1 cellular context compared by ENCODE assay signal in the genomic region with DNA sequence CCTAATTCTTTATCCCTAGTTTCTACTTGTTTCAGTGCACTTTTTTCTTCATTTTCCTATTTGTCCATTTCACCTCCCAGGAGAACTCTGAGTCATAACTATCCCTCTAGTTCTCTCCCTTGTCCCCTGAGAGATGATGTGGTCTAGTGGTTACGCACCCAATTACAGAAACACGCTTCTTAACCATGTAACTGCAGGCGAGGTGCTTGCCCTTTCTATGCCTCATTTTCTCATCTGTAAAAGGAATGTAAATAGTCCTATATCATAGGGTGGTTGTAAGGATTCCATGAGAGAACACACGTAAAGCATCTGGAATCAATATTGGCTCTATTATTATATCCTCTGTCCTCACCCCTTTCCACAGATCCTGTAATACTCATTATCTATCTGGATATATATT.
A peak's percentile ranks its signal among the peaks of the same experiment; 100 is the strongest.
TF ChIP-seq lines count a peak whose summit lies in the region.

No MANE protein-coding gene starts in this region.

TF ChIP-seq in GM12878, 131 proteins besides CTCF, POLR2A, EP300 and RAD21:
- TF ChIP-seq, protein P1, sequence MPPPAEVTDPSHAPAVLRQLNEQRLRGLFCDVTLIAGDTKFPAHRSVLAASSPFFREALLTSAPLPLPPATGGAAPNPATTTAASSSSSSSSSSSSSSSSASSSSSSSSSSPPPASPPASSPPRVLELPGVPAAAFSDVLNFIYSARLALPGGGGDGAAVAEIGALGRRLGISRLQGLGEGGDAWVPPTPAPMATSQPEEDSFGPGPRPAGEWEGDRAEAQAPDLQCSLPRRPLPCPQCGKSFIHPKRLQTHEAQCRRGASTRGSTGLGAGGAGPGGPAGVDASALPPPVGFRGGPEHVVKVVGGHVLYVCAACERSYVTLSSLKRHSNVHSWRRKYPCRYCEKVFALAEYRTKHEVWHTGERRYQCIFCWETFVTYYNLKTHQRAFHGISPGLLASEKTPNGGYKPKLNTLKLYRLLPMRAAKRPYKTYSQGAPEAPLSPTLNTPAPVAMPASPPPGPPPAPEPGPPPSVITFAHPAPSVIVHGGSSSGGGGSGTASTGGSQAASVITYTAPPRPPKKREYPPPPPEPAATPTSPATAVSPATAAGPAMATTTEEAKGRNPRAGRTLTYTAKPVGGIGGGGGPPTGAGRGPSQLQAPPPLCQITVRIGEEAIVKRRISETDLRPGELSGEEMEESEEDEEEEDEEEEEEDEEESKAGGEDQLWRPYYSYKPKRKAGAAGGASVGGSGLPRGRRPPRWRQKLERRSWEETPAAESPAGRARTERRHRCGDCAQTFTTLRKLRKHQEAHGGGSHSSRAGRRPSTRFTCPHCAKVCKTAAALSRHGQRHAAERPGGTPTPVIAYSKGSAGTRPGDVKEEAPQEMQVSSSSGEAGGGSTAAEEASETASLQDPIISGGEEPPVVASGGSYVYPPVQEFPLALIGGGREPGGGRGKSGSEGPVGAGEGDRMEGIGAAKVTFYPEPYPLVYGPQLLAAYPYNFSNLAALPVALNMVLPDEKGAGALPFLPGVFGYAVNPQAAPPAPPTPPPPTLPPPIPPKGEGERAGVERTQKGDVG (CRISPR knock-in tag; IDR thresholded peaks at IDR 0.05), result no peak
- TF ChIP-seq, protein P2, sequence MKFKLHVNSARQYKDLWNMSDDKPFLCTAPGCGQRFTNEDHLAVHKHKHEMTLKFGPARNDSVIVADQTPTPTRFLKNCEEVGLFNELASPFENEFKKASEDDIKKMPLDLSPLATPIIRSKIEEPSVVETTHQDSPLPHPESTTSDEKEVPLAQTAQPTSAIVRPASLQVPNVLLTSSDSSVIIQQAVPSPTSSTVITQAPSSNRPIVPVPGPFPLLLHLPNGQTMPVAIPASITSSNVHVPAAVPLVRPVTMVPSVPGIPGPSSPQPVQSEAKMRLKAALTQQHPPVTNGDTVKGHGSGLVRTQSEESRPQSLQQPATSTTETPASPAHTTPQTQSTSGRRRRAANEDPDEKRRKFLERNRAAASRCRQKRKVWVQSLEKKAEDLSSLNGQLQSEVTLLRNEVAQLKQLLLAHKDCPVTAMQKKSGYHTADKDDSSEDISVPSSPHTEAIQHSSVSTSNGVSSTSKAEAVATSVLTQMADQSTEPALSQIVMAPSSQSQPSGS (IDR thresholded peaks at IDR 0.05; ENCODE audit: low read length), result 0 out of 2 replicates have a peak, but pooled peaks have one; percentile 16
- no peak for TF ChIP-seq TBL1XR1 (IDR thresholded peaks at IDR 0.05; ENCODE audit: low read depth, low read length)
- TF ChIP-seq RELA (IDR thresholded peaks at IDR 0.05; ENCODE audit: borderline replicate concordance, partially characterized antibody), result no peak
- peak; percentile 36 for TF ChIP-seq JUNB (IDR thresholded peaks at IDR 0.05)
- TF ChIP-seq BCL11A (IDR thresholded peaks at IDR 0.05; ENCODE audit: low read depth, low read length), result peak; percentile 60
- 0 out of 2 replicates have a peak, but pooled peaks have one; percentile 21 for TF ChIP-seq IRF4 (IDR thresholded peaks at IDR 0.05; ENCODE audit: low read depth, low read length)
- peak; percentile 33; the same call in 1 of the 2 replicates for TF ChIP-seq NFIC (IDR thresholded peaks at IDR 0.05; ENCODE audit: low read depth, low read length)
- 0 out of 2 replicates have a peak, but pooled peaks have one; percentile 24 for TF ChIP-seq MTA2 (IDR thresholded peaks at IDR 0.05; ENCODE audit: low read depth)
- peak; percentile 55 for TF ChIP-seq IKZF1 (conservative IDR thresholded peaks at IDR 0.05)
- TF ChIP-seq RUNX3 (IDR thresholded peaks at IDR 0.05; ENCODE audit: low read length), result peak; percentile 83
- TF ChIP-seq, protein P3, sequence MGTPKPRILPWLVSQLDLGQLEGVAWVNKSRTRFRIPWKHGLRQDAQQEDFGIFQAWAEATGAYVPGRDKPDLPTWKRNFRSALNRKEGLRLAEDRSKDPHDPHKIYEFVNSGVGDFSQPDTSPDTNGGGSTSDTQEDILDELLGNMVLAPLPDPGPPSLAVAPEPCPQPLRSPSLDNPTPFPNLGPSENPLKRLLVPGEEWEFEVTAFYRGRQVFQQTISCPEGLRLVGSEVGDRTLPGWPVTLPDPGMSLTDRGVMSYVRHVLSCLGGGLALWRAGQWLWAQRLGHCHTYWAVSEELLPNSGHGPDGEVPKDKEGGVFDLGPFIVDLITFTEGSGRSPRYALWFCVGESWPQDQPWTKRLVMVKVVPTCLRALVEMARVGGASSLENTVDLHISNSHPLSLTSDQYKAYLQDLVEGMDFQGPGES (IDR thresholded peaks at IDR 0.05), result no peak
- TF ChIP-seq MEF2B (IDR thresholded peaks at IDR 0.05; ENCODE audit: partially characterized antibody, poor library complexity, severe bottlenecking), result peak; percentile 77
- TF ChIP-seq IKZF2 (IDR thresholded peaks at IDR 0.05), result peak; percentile 63 to 71
- TF ChIP-seq, protein P4, sequence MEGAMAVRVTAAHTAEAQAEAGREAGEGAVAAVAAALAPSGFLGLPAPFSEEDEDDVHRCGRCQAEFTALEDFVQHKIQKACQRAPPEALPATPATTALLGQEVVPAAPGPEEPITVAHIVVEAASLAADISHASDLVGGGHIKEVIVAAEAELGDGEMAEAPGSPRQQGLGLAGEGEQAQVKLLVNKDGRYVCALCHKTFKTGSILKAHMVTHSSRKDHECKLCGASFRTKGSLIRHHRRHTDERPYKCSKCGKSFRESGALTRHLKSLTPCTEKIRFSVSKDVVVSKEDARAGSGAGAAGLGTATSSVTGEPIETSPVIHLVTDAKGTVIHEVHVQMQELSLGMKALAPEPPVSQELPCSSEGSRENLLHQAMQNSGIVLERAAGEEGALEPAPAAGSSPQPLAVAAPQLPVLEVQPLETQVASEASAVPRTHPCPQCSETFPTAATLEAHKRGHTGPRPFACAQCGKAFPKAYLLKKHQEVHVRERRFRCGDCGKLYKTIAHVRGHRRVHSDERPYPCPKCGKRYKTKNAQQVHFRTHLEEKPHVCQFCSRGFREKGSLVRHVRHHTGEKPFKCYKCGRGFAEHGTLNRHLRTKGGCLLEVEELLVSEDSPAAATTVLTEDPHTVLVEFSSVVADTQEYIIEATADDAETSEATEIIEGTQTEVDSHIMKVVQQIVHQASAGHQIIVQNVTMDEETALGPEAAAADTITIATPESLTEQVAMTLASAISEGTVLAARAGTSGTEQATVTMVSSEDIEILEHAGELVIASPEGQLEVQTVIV (IDR thresholded peaks at IDR 0.05; ENCODE audit: borderline replicate concordance, partially characterized antibody), result no peak
- peak; percentile 62; the same call in 1 of the 2 replicates for TF ChIP-seq EED (IDR thresholded peaks at IDR 0.05; ENCODE audit: low read depth)
- TF ChIP-seq BHLHE40 (IDR thresholded peaks at IDR 0.05; ENCODE audit: borderline replicate concordance in 1 of 2, low read depth in 2 of 2, low read length in 1 of 2), result 0 out of 4 replicates have a peak, but pooled peaks of 1 of the 2 experiments have one; percentile 17
